8 cellular contexts compared by ENCODE assay signal in genomic region chr9:128457207-128457606, GRCh38. TPM values are rescaled to one million over a fixed set of nuclear protein-coding genes. Genes with fewer than 3 reads are reported as not detected.
DNase-seq lines count a peak whose midpoint lies in the region; ATAC-seq, FAIRE-seq and TF ChIP-seq lines count a peak whose summit lies in the region.

No MANE protein-coding gene starts in this region.

- H3K9me2 ChIP-seq in PC-3 (replicated peaks; ENCODE audit: low read length): no peaks in the 10 kb centered on the region

- no peaks in the 10 kb centered on the region for H3K9me3 ChIP-seq in PC-3 (ENCODE audit: low read length)
- H3K9me3 ChIP-seq in endothelial cell of umbilical vein (replicated peaks; ENCODE audit: control insufficient read depth, insufficient read depth, low read length): no peaks in the 10 kb centered on the region
- no peaks in the 10 kb centered on the region for H3K9me3 ChIP-seq in trophoblast cell (ENCODE audit: insufficient read depth, low read depth, low read length)

- H3K18ac ChIP-seq in trophoblast cell (ENCODE audit: low read length): no peak overlapping the region

- H3K14ac ChIP-seq in trophoblast cell (ENCODE audit: low read length): no peak overlapping the region

- no peak for TF ChIP-seq POLR2A in endothelial cell of umbilical vein (IDR thresholded peaks at IDR 0.05; ENCODE audit: low read depth, low read length)

- BruUV-seq in Calu3 (replicated peaks; lab: Mats Ljungman, UMichigan) (TSS peak; percentile 48), PC-3 (replicated peaks; lab: Mats Ljungman, UMichigan) (TSS peak; percentile 45), endothelial cell of umbilical vein (replicated peaks; lab: Mats Ljungman, UMichigan) (TSS peak; percentile 32)

- POLR2A ChIA-PET in PC-3 (lab: Charles Lee; ENCODE audit: unreplicated experiment) (no interaction called here), endothelial cell of umbilical vein (lab: Charles Lee) (no interaction called here)

- H4K8ac ChIP-seq in trophoblast cell (ENCODE audit: low read depth, low read length): no peak overlapping the region

- H3K36me3 Mint-ChIP-seq in Calu3 (ENCODE audit: insufficient read depth, unreplicated experiment): peaks cover 22% of the 10 kb centered on the region

- no peaks in the 10 kb centered on the region for H3F3A ChIP-seq in PC-3 (ENCODE audit: low read length, unreplicated experiment)

- no peaks in the 10 kb centered on the region; the same call in none of the 2 replicates for H3K4me1 ChIP-seq in PC-3 (ENCODE audit: insufficient read depth, low read length)
- peaks cover 7% of the 10 kb centered on the region for H3K4me1 ChIP-seq in endothelial cell of umbilical vein (ENCODE audit: control insufficient read depth, extremely low read depth, insufficient read depth, low read length)
- H3K4me1 ChIP-seq in trophoblast cell (ENCODE audit: control insufficient read depth in 1 of 2, insufficient read depth in 2 of 2, low read length in 2 of 2): peaks cover 2 to 10% of the 10 kb centered on the region in 2 experiments

- H3K9me3 Mint-ChIP-seq in Calu3 (ENCODE audit: low read depth, unreplicated experiment): no peaks in the 10 kb centered on the region

- H3K27ac ChIP-seq in PC-3 (ENCODE audit: low read length) (no peak overlapping the region), endothelial cell of umbilical vein (ENCODE audit: insufficient read depth, low read depth, low read length) (no peak overlapping the region), trophoblast cell (ENCODE audit: low read depth, low read length) (no peak overlapping the region)

- H3K79me2 ChIP-seq in PC-3 (ENCODE audit: low read length): peaks cover 8% of the 10 kb centered on the region
- H3K79me2 ChIP-seq in endothelial cell of umbilical vein (ENCODE audit: control insufficient read depth, insufficient read depth, low read length): peaks cover 9% of the 10 kb centered on the region
- peaks cover 3% of the 10 kb centered on the region for H3K79me2 ChIP-seq in trophoblast cell (ENCODE audit: control insufficient read depth, insufficient read depth, low read length, poor library complexity)

- no peak overlapping the region for H2AK5ac ChIP-seq in trophoblast cell (ENCODE audit: low read length)

- H3K4me3 Mint-ChIP-seq in Calu3 (ENCODE audit: low read depth, unreplicated experiment): peak overlapping the region; percentile 95

- no peaks in the 10 kb centered on the region for H3K27me3 Mint-ChIP-seq in Calu3 (ENCODE audit: unreplicated experiment)

- intact Hi-C loops in Calu3 (cut with micrococcal nuclease; ENCODE audit: unreplicated experiment): no loop called here
- intact Hi-C loops in PC-3 (cut with micrococcal nuclease): no loop called here
- intact Hi-C loops in endothelial cell of umbilical vein (cut with micrococcal nuclease): loop anchor here (2.0 kb wide), 1 partner anchor 38 kb away; no protein-coding TSS in a partner anchor

- ATAC-seq in PC-3: no peak

- H2AFZ ChIP-seq in PC-3 (ENCODE audit: low read length): peak overlapping the region; percentile 96; the same call in 1 of the 2 replicates
- no peak overlapping the region for H2AFZ ChIP-seq in endothelial cell of umbilical vein (ENCODE audit: low read depth, low read length)
- no peak overlapping the region for H2AFZ ChIP-seq in trophoblast cell (ENCODE audit: insufficient read depth, low read length, poor library complexity)

- no peaks in the 10 kb centered on the region for H3K4me1 Mint-ChIP-seq in Calu3 (ENCODE audit: low read depth, unreplicated experiment)

- no peak overlapping the region for H3K4ac ChIP-seq in trophoblast cell (ENCODE audit: low read depth, low read length)

- H3K36me3 ChIP-seq in PC-3 (ENCODE audit: low read depth, low read length) (no peaks in the 10 kb centered on the region), endothelial cell of umbilical vein (ENCODE audit: control insufficient read depth in 2 of 2, extremely low read depth in 1 of 2, insufficient read depth in 2 of 2, low read length in 2 of 2) (peaks cover 4 to 13% of the 10 kb centered on the region in 2 experiments), trophoblast cell (ENCODE audit: control insufficient read depth in 1 of 2, insufficient read depth in 2 of 2, low read length in 2 of 2) (peaks cover 22 to 24% of the 10 kb centered on the region in 2 experiments)

- no peak overlapping the region for H2BK12ac ChIP-seq in trophoblast cell (ENCODE audit: low read length)

- WGBS in trophoblast cell (ENCODE audit: extremely low coverage, insufficient coverage, insufficient read length): no CpG with 5 or more reads among the region's 14 CpGs

- H3K4me3 ChIP-seq in PC-3 (ENCODE audit: low read length): peak overlapping the region; percentile 77
- peak overlapping the region in 2 of 3 experiments; percentile 50 to 66 for H3K4me3 ChIP-seq in endothelial cell of umbilical vein (replicated peaks in 1 of 3; ENCODE audit: insufficient read depth in 1 of 3, low read depth in 1 of 3, low read length in 3 of 3)
- H3K4me3 ChIP-seq in trophoblast cell (ENCODE audit: low read depth, low read length): peak overlapping the region; percentile 78

- DNase-seq in Calu3: no peak
- no peak for DNase-seq in PC-3
- DNase-seq in endothelial cell of umbilical vein (ENCODE audit: low read depth, low spot score): no peak
- no peak for DNase-seq in trophoblast cell
- DNase-seq in NCI-H2107 treated with DMSO at 0.1 percent for 48 hours (lab: John Stamatoyannopoulos, UW; ENCODE audit: unreplicated experiment): no peak
- DNase-seq in NCI-H1694 (lab: John Stamatoyannopoulos, UW): no peak
- DNase-seq in RPMI8226: no peak
- no peak for DNase-seq in NCI-H446 treated with DMSO at 0.1 percent for 48 hours (lab: John Stamatoyannopoulos, UW)

- CTCF ChIA-PET in Calu3 (lab: Charles Lee) (interaction anchor here (0.6 kb wide), 1 partner anchor 581 kb away, joined by 3 read pairs; no protein-coding TSS in a partner anchor), PC-3 (lab: Charles Lee) (no interaction called here), endothelial cell of umbilical vein (lab: Charles Lee) (interaction anchor here (2.4 kb wide), 1 partner anchor 19 kb away, joined by 10 read pairs; no protein-coding TSS in a partner anchor)

- H4K20me1 ChIP-seq in PC-3 (ENCODE audit: low read length) (no peaks in the 10 kb centered on the region), endothelial cell of umbilical vein (replicated peaks; ENCODE audit: control insufficient read depth, extremely low read depth, insufficient read depth, low read length) (no peaks in the 10 kb centered on the region)

- TF ChIP-seq CTCF in Calu3 (IDR thresholded peaks at IDR 0.05; ENCODE audit: unreplicated experiment): no peak
- no peak for TF ChIP-seq CTCF in PC-3 (conservative IDR thresholded peaks at IDR 0.05; ENCODE audit: low read depth, low read length)
- TF ChIP-seq CTCF in endothelial cell of umbilical vein (IDR thresholded peaks at IDR 0.05; ENCODE audit: extremely low read depth in 1 of 2, insufficient read depth in 1 of 2, low read depth in 1 of 2, low read length in 2 of 2): no peak

- H3K23ac ChIP-seq in trophoblast cell (ENCODE audit: low read length): no peak overlapping the region

- peaks cover 9% of the 10 kb centered on the region for H3K79me1 ChIP-seq in trophoblast cell (ENCODE audit: low read length)

- H3K4me2 ChIP-seq in PC-3 (ENCODE audit: low read length): peak overlapping the region; percentile 96
- peak overlapping the region; percentile 40 for H3K4me2 ChIP-seq in endothelial cell of umbilical vein (ENCODE audit: insufficient read depth, low read length)
- H3K4me2 ChIP-seq in trophoblast cell (ENCODE audit: low read length): peak overlapping the region; percentile 86

- H2BK5ac ChIP-seq in trophoblast cell (ENCODE audit: low read depth, low read length, poor library complexity): no peak overlapping the region

- H3K9ac ChIP-seq in PC-3 (ENCODE audit: low read length) (no peak overlapping the region), endothelial cell of umbilical vein (replicated peaks; ENCODE audit: extremely low read depth, insufficient read depth, low read length) (no peak overlapping the region), trophoblast cell (ENCODE audit: low read length) (no peak overlapping the region)

- dilution Hi-C loops in endothelial cell of umbilical vein (cut with MboI; ENCODE audit: extremely low pct_ligation_motif_present, low sequenced_read_pairs): no loop called here

- no peak overlapping the region for H4K91ac ChIP-seq in trophoblast cell (ENCODE audit: low read depth, low read length)

- H3K9me1 ChIP-seq in endothelial cell of umbilical vein (replicated peaks; ENCODE audit: control insufficient read depth, extremely low read depth, insufficient read depth, low read length): no peaks in the 10 kb centered on the region

- no peaks in the 10 kb centered on the region for H3K27me3 ChIP-seq in PC-3 (ENCODE audit: low read length)
- no peaks in the 10 kb centered on the region for H3K27me3 ChIP-seq in endothelial cell of umbilical vein (ENCODE audit: control insufficient read depth in 2 of 2, insufficient read depth in 2 of 2, low read length in 2 of 2)
- no peaks in the 10 kb centered on the region for H3K27me3 ChIP-seq in trophoblast cell (ENCODE audit: insufficient read depth, low read length)

- H4K12ac ChIP-seq in trophoblast cell (ENCODE audit: low read depth, low read length): no peak overlapping the region

- no peak for FAIRE-seq in endothelial cell of umbilical vein (lab: Jason Lieb, UNC)

- H2BK120ac ChIP-seq in trophoblast cell (ENCODE audit: insufficient read depth, low read length, poor library complexity): no peak overlapping the region

- no peak overlapping the region for H3K27ac Mint-ChIP-seq in Calu3 (ENCODE audit: unreplicated experiment)

RNA-seq across cellular contexts. Expression of gene ODF2, which starts 1.4 kb away (rescaled TPM):
- total RNA-seq in Calu3 (2022) (24.6 and 33.6 TPM in 2 replicates), PC-3 (2014; rRNA removed) (31.2 and 35.0 TPM in 2 replicates), endothelial cell of umbilical vein (49.5 and 50.5 TPM in 2 replicates)
- 12.8 and 16.7 TPM in 2 replicates for polyA plus RNA-seq in endothelial cell of umbilical vein
- 19.7 and 22.8 TPM in 2 replicates for polyA plus RNA-seq in endothelial cell of umbilical vein (2011; cell fraction: cytosol; rRNA removed)
- polyA plus RNA-seq in endothelial cell of umbilical vein (2011; cell fraction: nucleus; rRNA removed): 146 and 163 TPM in 2 replicates
- polyA plus RNA-seq in endothelial cell of umbilical vein (2012): 34.7 and 35.5 TPM in 2 replicates
- 14.0 and 16.3 TPM in 2 replicates for polyA minus RNA-seq in endothelial cell of umbilical vein
- polyA minus RNA-seq in endothelial cell of umbilical vein (2011; cell fraction: cytosol; rRNA and poly(A)+ RNA removed): 9.5 TPM
- 19.2 and 23.2 TPM in 2 replicates for polyA minus RNA-seq in endothelial cell of umbilical vein (2011; cell fraction: nucleus; rRNA and poly(A)+ RNA removed)
- 34.5 and 36.5 TPM in 2 replicates for polyA plus RNA-seq in trophoblast cell (2013)

RNA-seq across cellular contexts. Expression of gene CERCAM, which starts 36.5 kb away (rescaled TPM):
- 11.5 and 14.5 TPM in 2 replicates for total RNA-seq in Calu3 (2022)
- 19.1 and 23.1 TPM in 2 replicates for total RNA-seq in PC-3 (2014; rRNA removed)
- total RNA-seq in endothelial cell of umbilical vein: 46.8 and 47.9 TPM in 2 replicates
- polyA plus RNA-seq in endothelial cell of umbilical vein: 77.8 and 105 TPM in 2 replicates
- polyA plus RNA-seq in endothelial cell of umbilical vein (2011; cell fraction: cytosol; rRNA removed): 45.9 and 60.0 TPM in 2 replicates
- 37.7 and 43.2 TPM in 2 replicates for polyA plus RNA-seq in endothelial cell of umbilical vein (2011; cell fraction: nucleus; rRNA removed)
- 32.0 and 64.3 TPM in 2 replicates for polyA plus RNA-seq in endothelial cell of umbilical vein (2012)
- polyA minus RNA-seq in endothelial cell of umbilical vein: 31.3 and 32.9 TPM in 2 replicates
- polyA minus RNA-seq in endothelial cell of umbilical vein (2011; cell fraction: cytosol; rRNA and poly(A)+ RNA removed): not detected
- 10.1 and 15.7 TPM in 2 replicates for polyA minus RNA-seq in endothelial cell of umbilical vein (2011; cell fraction: nucleus; rRNA and poly(A)+ RNA removed)
- 83.1 and 83.9 TPM in 2 replicates for polyA plus RNA-seq in trophoblast cell (2013)

RNA-seq across cellular contexts. Expression of gene GLE1, which starts 47.3 kb away (rescaled TPM):
- total RNA-seq in Calu3 (2022): 23.9 and 24.8 TPM in 2 replicates
- total RNA-seq in PC-3 (2014; rRNA removed): 27.0 and 39.0 TPM in 2 replicates
- total RNA-seq in endothelial cell of umbilical vein: 20.5 and 22.6 TPM in 2 replicates
- 12.2 and 13.0 TPM in 2 replicates for polyA plus RNA-seq in endothelial cell of umbilical vein
- 15.0 and 15.6 TPM in 2 replicates for polyA plus RNA-seq in endothelial cell of umbilical vein (2011; cell fraction: cytosol; rRNA removed)
- polyA plus RNA-seq in endothelial cell of umbilical vein (2011; cell fraction: nucleus; rRNA removed): 19.0 and 21.0 TPM in 2 replicates
- 13.8 and 19.3 TPM in 2 replicates for polyA plus RNA-seq in endothelial cell of umbilical vein (2012)
- 22.7 and 25.7 TPM in 2 replicates for polyA minus RNA-seq in endothelial cell of umbilical vein
- polyA minus RNA-seq in endothelial cell of umbilical vein (2011; cell fraction: cytosol; rRNA and poly(A)+ RNA removed): 66.6 TPM
- 6.4 and 10.0 TPM in 2 replicates for polyA minus RNA-seq in endothelial cell of umbilical vein (2011; cell fraction: nucleus; rRNA and poly(A)+ RNA removed)
- polyA plus RNA-seq in trophoblast cell (2013): 13.0 and 13.3 TPM in 2 replicates

Comparison
In these comparisons a context has a peak if more than half of its experiments do, and no peak if none do; other contexts are left out.
1. H3K4me2 ChIP-seq: peak in every context shown above with its lines; median percentile 96 in PC-3; 86 in trophoblast cell; 40 in endothelial cell of umbilical vein.